ENCODE assay signal across 24 cellular contexts in genomic region chr18:37381554-37381953, GRCh38.
DNase-seq lines count a peak whose midpoint lies in the region; ATAC-seq, FAIRE-seq and TF ChIP-seq lines count a peak whose summit lies in the region.
"Had no signal": no experiment of that assay in that cellular context is flagged by ENCODE, and none has a peak within 500 bp of the region (broad histone marks: within the 10 kb centered on the region; RNA-seq: fewer than 3 reads in every experiment).

No MANE protein-coding gene starts in this region.

- peak; percentile 46 to 56 for TF ChIP-seq RAD21 in H1 (IDR thresholded peaks at IDR 0.05 in 1 of 2, conservative IDR thresholded peaks at IDR 0.05 in 1 of 2; ENCODE audit: low read depth in 2 of 2, low read length in 2 of 2)

- H3K36me3 ChIP-seq in H1 (ENCODE audit: control insufficient read depth in 2 of 4, insufficient read depth in 4 of 4, low read length in 3 of 4) (no peaks in the 10 kb centered on the region), mesendoderm (ENCODE audit: control insufficient read depth, insufficient read depth, low read length) (no peaks in the 10 kb centered on the region), gastrocnemius medialis (no peaks in the 10 kb centered on the region), small intestine (ENCODE audit: control insufficient read depth in 2 of 2, insufficient read depth in 2 of 2, low read length in 2 of 2) (no peaks in the 10 kb centered on the region)
- H3K36me3 ChIP-seq: MG63 had no signal

- H4K5ac ChIP-seq in H9 (ENCODE audit: insufficient read length, low read depth, low read length) (no peak overlapping the region), H1 (ENCODE audit: insufficient read length, low read depth, low read length) (no peak overlapping the region), mesendoderm (ENCODE audit: low read length) (no peak overlapping the region)

- in situ Hi-C loops in gastrocnemius medialis (cut with MboI; ENCODE audit: low sequenced_read_pairs in 4 of 4), result no loop called here

- H3K4ac ChIP-seq in H9 (ENCODE audit: low read depth, low read length) (no peak overlapping the region), H1 (replicated peaks; ENCODE audit: insufficient read length, low read depth, low read length) (no peak overlapping the region), mesendoderm (ENCODE audit: low read depth, low read length) (no peak overlapping the region)

- H4K91ac ChIP-seq in H9 (ENCODE audit: insufficient read length, low read depth, low read length) (no peak overlapping the region), H1 (replicated peaks; ENCODE audit: insufficient read length, low read length) (no peak overlapping the region)

- H2BK5ac ChIP-seq in H9 (ENCODE audit: insufficient read length, low read length) (no peak overlapping the region), H1 (ENCODE audit: low read depth, low read length) (no peak overlapping the region), mesendoderm (ENCODE audit: low read length) (no peak overlapping the region)

- H3K4me3 Mint-ChIP-seq in H9, result no peak overlapping the region
- H3K4me3 Mint-ChIP-seq: CD8-positive, alpha-beta T cell had no signal

- H3K23ac ChIP-seq in H9 (ENCODE audit: insufficient read length, low read depth, low read length) (no peak overlapping the region), H1 (ENCODE audit: insufficient read length) (no peak overlapping the region), mesendoderm (ENCODE audit: low read length) (no peak overlapping the region)

- no peak overlapping the region for H3T11ph ChIP-seq in H9 (ENCODE audit: low read length)

- H3K27me3 ChIP-seq in H9 (ENCODE audit: insufficient read depth, low read length), result no peaks in the 10 kb centered on the region; the same call in 1 of the 2 replicates
- H3K27me3 ChIP-seq in H1 (replicated peaks in 1 of 4; ENCODE audit: control insufficient read depth in 3 of 4, extremely low read depth in 1 of 4, insufficient read depth in 3 of 4, low read length in 3 of 4), result peaks cover 0 to 2% (median 0%) of the 10 kb centered on the region in 4 experiments; a peak in 2 of 7 replicates
- no peaks in the 10 kb centered on the region for H3K27me3 ChIP-seq in mesendoderm (ENCODE audit: insufficient read depth, low read length, poor library complexity)
- peaks cover 0 to 4% (median 0%) of the 10 kb centered on the region in 3 donors for H3K27me3 ChIP-seq in gastrocnemius medialis
- H3K27me3 ChIP-seq in small intestine (ENCODE audit: control insufficient read depth in 2 of 2, insufficient read depth in 2 of 2, low read length in 2 of 2), result peaks cover 0 to 2% of the 10 kb centered on the region in 2 donors
- H3K27me3 ChIP-seq: MG63 had no signal

- no peak overlapping the region for H2AK5ac ChIP-seq in H9 (ENCODE audit: insufficient read length, low read length)
- H2AK5ac ChIP-seq in H1 (ENCODE audit: low read depth, low read length), result no peak overlapping the region
- no peak overlapping the region for H2AK5ac ChIP-seq in mesendoderm (ENCODE audit: low read length)

- H3K79me1 ChIP-seq in H9 (ENCODE audit: insufficient read depth, low read depth, low read length, poor library complexity, severe bottlenecking) (no peaks in the 10 kb centered on the region), H1 (ENCODE audit: low read depth, low read length) (no peaks in the 10 kb centered on the region), mesendoderm (ENCODE audit: low read length) (no peaks in the 10 kb centered on the region)

- TF ChIP-seq EP300 in H1 (IDR thresholded peaks at IDR 0.05; ENCODE audit: borderline replicate concordance in 1 of 2, low read depth in 2 of 2, low read length in 2 of 2), result no peak

- TF ChIP-seq CTCF in H9 (conservative IDR thresholded peaks at IDR 0.05) (peak; percentile 54), H1 (IDR thresholded peaks at IDR 0.05; ENCODE audit: control extremely low read depth in 1 of 3, insufficient read depth in 1 of 3, low read depth in 1 of 3, low read length in 3 of 3) (peak; percentile 35 to 48 (median 43)), gastrocnemius medialis (IDR thresholded peaks at IDR 0.05 in 4 of 5, conservative IDR thresholded peaks at IDR 0.05 in 1 of 5) (no peak)

- H3K56ac ChIP-seq in H9 (ENCODE audit: insufficient read length, low read depth, low read length), result no peak overlapping the region
- H3K56ac ChIP-seq in H1 (replicated peaks; ENCODE audit: insufficient read length, low read depth, low read length), result no peak overlapping the region
- no peak overlapping the region for H3K56ac ChIP-seq in mesendoderm (ENCODE audit: low read length)

- H3K14ac ChIP-seq in H9 (ENCODE audit: insufficient read depth, low read length) (no peak overlapping the region), H1 (ENCODE audit: insufficient read length) (no peak overlapping the region)

- no peak overlapping the region for H4K8ac ChIP-seq in H9 (replicated peaks; ENCODE audit: insufficient read length, low read depth, low read length)
- H4K8ac ChIP-seq in H1 (ENCODE audit: extremely low read depth, insufficient read depth, low read length), result no peak overlapping the region
- no peak overlapping the region for H4K8ac ChIP-seq in mesendoderm (ENCODE audit: low read depth, low read length)

- H3K79me2 ChIP-seq in H9 (ENCODE audit: insufficient read depth, low read length), result no peaks in the 10 kb centered on the region
- no peaks in the 10 kb centered on the region for H3K79me2 ChIP-seq in H1 (ENCODE audit: control insufficient read depth in 1 of 2, insufficient read depth in 2 of 2, low read length in 2 of 2)
- no peaks in the 10 kb centered on the region for H3K79me2 ChIP-seq in mesendoderm (ENCODE audit: control insufficient read depth, insufficient read depth, low read length)

- no peak overlapping the region for H3K27ac Mint-ChIP-seq in H9
- H3K27ac Mint-ChIP-seq: CD8-positive, alpha-beta T cell had no signal

- H2AFZ ChIP-seq in H9 (ENCODE audit: low read length), result no peak overlapping the region
- H2AFZ ChIP-seq in H1 (ENCODE audit: low read length), result no peak overlapping the region

- H3K4me2 ChIP-seq in H9 (ENCODE audit: insufficient read depth, insufficient read length, low read length), result no peak overlapping the region
- H3K4me2 ChIP-seq in H1 (ENCODE audit: insufficient read depth in 1 of 2, low read depth in 2 of 2, low read length in 2 of 2), result no peak overlapping the region
- H3K4me2 ChIP-seq in mesendoderm (ENCODE audit: low read length), result no peak overlapping the region

- H3K9me3 ChIP-seq in H9 (ENCODE audit: control insufficient read depth, low read depth, low read length), result no peaks in the 10 kb centered on the region
- no peaks in the 10 kb centered on the region for H3K9me3 ChIP-seq in H1 (ENCODE audit: insufficient read depth in 2 of 2, low read depth in 1 of 2, low read length in 1 of 2)
- H3K9me3 ChIP-seq in gastrocnemius medialis, result no peaks in the 10 kb centered on the region
- no peaks in the 10 kb centered on the region for H3K9me3 ChIP-seq in small intestine (ENCODE audit: control insufficient read depth, low read depth)
- H3K9me3 ChIP-seq: MG63 had no signal

- H3K27me3 Mint-ChIP-seq in H9 (ENCODE audit: low read depth), result peaks cover 35% of the 10 kb centered on the region

- no peak for FAIRE-seq in H1 (lab: Jason Lieb, UNC)
- no peak for FAIRE-seq in small intestine (lab: Jason Lieb, UNC)
- FAIRE-seq: GM18507, K562 had no signal

- H2BK120ac ChIP-seq in H9 (ENCODE audit: low read depth, low read length, poor library complexity, severe bottlenecking) (no peak overlapping the region), H1 (replicated peaks; ENCODE audit: low read depth, low read length) (no peak overlapping the region), mesendoderm (ENCODE audit: low read depth, low read length) (no peak overlapping the region)

- TF ChIP-seq POLR2A in H1 (IDR thresholded peaks at IDR 0.05; ENCODE audit: control extremely low read depth in 1 of 2, low read depth in 2 of 2, low read length in 2 of 2) (no peak), gastrocnemius medialis (IDR thresholded peaks at IDR 0.05) (no peak)

- peaks cover 24 to 30% of the 10 kb centered on the region in 2 experiments for H3K4me1 Mint-ChIP-seq in H9

- H3K4me3 ChIP-seq in H1 (ENCODE audit: extremely low read depth in 1 of 4, insufficient read depth in 2 of 4, low read depth in 3 of 4, low read length in 4 of 4) (no peak overlapping the region), mesendoderm (ENCODE audit: low read length) (no peak overlapping the region), gastrocnemius medialis (no peak overlapping the region), small intestine (ENCODE audit: low read depth in 1 of 2, low read length in 2 of 2) (no peak overlapping the region)
- H3K4me3 ChIP-seq: K562, MG63 had no signal

- H2BK12ac ChIP-seq in H9 (ENCODE audit: insufficient read length, low read depth, low read length), result no peak overlapping the region
- H2BK12ac ChIP-seq in H1 (ENCODE audit: low read depth, low read length), result no peak overlapping the region

- H3K9me3 Mint-ChIP-seq in H9, result peaks cover 0 to 2% of the 10 kb centered on the region in 2 experiments; a peak in 1 of 5 replicates
- H3K9me3 Mint-ChIP-seq: CD8-positive, alpha-beta T cell had no signal

- H2BK15ac ChIP-seq in H9 (ENCODE audit: low read depth, low read length), result no peak overlapping the region
- no peak overlapping the region for H2BK15ac ChIP-seq in H1 (ENCODE audit: low read length)
- H2BK15ac ChIP-seq in mesendoderm (replicated peaks; ENCODE audit: low read depth), result no peak overlapping the region

- H4K20me1 ChIP-seq in H9 (ENCODE audit: control insufficient read depth, insufficient read depth, insufficient read length) (no peaks in the 10 kb centered on the region), H1 (replicated peaks in 1 of 2; ENCODE audit: control insufficient read depth in 1 of 2, insufficient read depth in 2 of 2, low read length in 2 of 2) (peaks cover 0 to 8% of the 10 kb centered on the region in 2 experiments)

- no peak for ATAC-seq in gastrocnemius medialis
- no peak for ATAC-seq in GM21423 (IDR thresholded peaks at IDR 0.05; ENCODE audit: unreplicated experiment)
- ATAC-seq: CD8-positive, alpha-beta T cell; K562; PC-3; SK-N-SH treated with all-trans-retinoic acid at 6 μM for 48 hours had no signal

- no peaks in the 10 kb centered on the region; a peak in 1 of 7 replicates for H3K36me3 Mint-ChIP-seq in H9 (ENCODE audit: insufficient read depth in 1 of 3, low read depth in 3 of 3)
- H3K36me3 Mint-ChIP-seq: CD8-positive, alpha-beta T cell had no signal

- H3K9ac ChIP-seq in H9 (ENCODE audit: extremely low read depth, insufficient read length, low read length) (no peak overlapping the region), H1 (replicated peaks in 1 of 4; ENCODE audit: extremely low read depth in 1 of 4, low read depth in 3 of 4, low read length in 3 of 4) (no peak overlapping the region), mesendoderm (ENCODE audit: low read length) (no peak overlapping the region)

- no CpG with 5 or more reads among the region's 2 CpGs for WGBS in H9 (ENCODE audit: extremely low coverage, insufficient read length, low lambda C conversion rate)
- whole genome bisulfite sequencing in H1 (ENCODE audit: extremely low coverage in 1 of 2, insufficient coverage in 1 of 2, insufficient read length in 1 of 2, insufficient replicate concordance in 2 of 2, low coverage in 1 of 2, low lambda C conversion rate in 2 of 2, missing lambda C conversion rate in 1 of 2), 2 experiments, result 60% methylated on average over 2 of the region's 2 CpGs; no CpG with 5 or more reads in 1 of the 2 experiments
- WGBS in mesendoderm (ENCODE audit: extremely low coverage, insufficient coverage, low lambda C conversion rate), result no CpG with 5 or more reads among the region's 2 CpGs
- 58 to 78% (median 58%) methylated on average over 2 of the region's 2 CpGs for WGBS in small intestine, 3 donors

- no peak overlapping the region for H3K18ac ChIP-seq in H9 (ENCODE audit: insufficient read length, low read depth, low read length)
- H3K18ac ChIP-seq in H1 (ENCODE audit: extremely low read depth, low read length), result no peak overlapping the region
- H3K18ac ChIP-seq in mesendoderm (ENCODE audit: low read length), result no peak overlapping the region

- CTCF ChIA-PET in H1 (lab: Charles Lee; ENCODE audit: partially characterized antibody), result interaction anchor here (0.7 to 7.9 kb wide), 23 partner anchors 10 to 175 kb away, joined by 3 to 85 read pairs (median 4); no protein-coding TSS in a partner anchor

- peak; percentile 59 for DNase-seq in H9
- no peak for DNase-seq in H1 (ENCODE audit: low read depth in 1 of 2, low spot score in 2 of 2)
- peak; percentile 61 for DNase-seq in mesendoderm
- no peak for DNase-seq in gastrocnemius medialis
- no peak for DNase-seq in small intestine
- DNase-seq in C1 segment of cervical spinal cord (lab: John Stamatoyannopoulos, UW), result no peak
- DNase-seq: CD8-positive, alpha-beta T cell; GOT3; Kasumi-1; MG63; NCI-H1105 treated with DMSO at 0.1 percent for 48 hours; NCI-H146; NCI-H1930; NCI-H446; NCI-H524 treated with DMSO at 0.1 percent for 48 hours; NCI-H774; NK-92 treated with Interleukin-12 subunit alpha and Interleukin-12 subunit beta, amount 100 ng/mL, for 24 hours; PC-3 had no signal

- intact Hi-C loops in gastrocnemius medialis (cut with DNase I; ENCODE audit: low total_unique reads), result no loop called here

- H3K27ac ChIP-seq in H9 (ENCODE audit: insufficient read length, low read depth, low read length) (no peak overlapping the region), H1 (ENCODE audit: low read depth, low read length) (no peak overlapping the region), mesendoderm (ENCODE audit: low read depth, low read length) (no peak overlapping the region), gastrocnemius medialis (no peak overlapping the region), small intestine (ENCODE audit: low read depth in 1 of 2, low read length in 1 of 2) (no peak overlapping the region)
- H3K27ac ChIP-seq: C4-2B, HL-60 had no signal

- no peaks in the 10 kb centered on the region for H3K23me2 ChIP-seq in H9 (ENCODE audit: insufficient read length, low read depth, low read length, poor library complexity, severe bottlenecking)
- H3K23me2 ChIP-seq in H1 (ENCODE audit: low read depth, low read length), result peaks cover 11% of the 10 kb centered on the region; the same call in 1 of the 2 replicates

- POLR2A ChIA-PET in H1 (lab: Charles Lee; ENCODE audit: partially characterized antibody), result no interaction called here

- H3K4me1 ChIP-seq in H9 (ENCODE audit: insufficient read depth, low read length) (no peaks in the 10 kb centered on the region; the same call in 1 of the 2 replicates), H1 (replicated peaks in 1 of 4; ENCODE audit: control insufficient read depth in 3 of 4, insufficient read depth in 4 of 4, low read length in 3 of 4) (peaks cover 0 to 12% (median 10%) of the 10 kb centered on the region in 4 experiments; a peak in 6 of 7 replicates), mesendoderm (ENCODE audit: control insufficient read depth, low read depth, low read length) (no peaks in the 10 kb centered on the region), gastrocnemius medialis (no peaks in the 10 kb centered on the region), small intestine (ENCODE audit: control insufficient read depth in 2 of 2, insufficient read depth in 1 of 2, low read depth in 1 of 2, low read length in 1 of 2) (no peaks in the 10 kb centered on the region)

- no peak overlapping the region for H2BK20ac ChIP-seq in H9 (ENCODE audit: low read depth, low read length, poor library complexity, severe bottlenecking)
- no peak overlapping the region for H2BK20ac ChIP-seq in H1 (ENCODE audit: low read length)

Comparison
In these comparisons a context has a peak if more than half of its experiments do, and no peak if none do; other contexts are left out.
1. DNase-seq: peak in H9 (single experiment) and mesendoderm (single experiment); none in H1 (0 of 2), gastrocnemius medialis (0 of 2), small intestine (single experiment) and C1 segment of cervical spinal cord (0 of 14).
2. CTCF ChIP-seq: peak in H9 (single experiment) and H1 (3 of 3); none in gastrocnemius medialis (0 of 5).